In genomic region chrX:39859991-39860861, GRCh38 we compare ENCODE assay signal across 1 cellular context.
TF ChIP-seq lines count a peak whose summit lies in the region.

No MANE protein-coding gene starts in this region.

TF ChIP-seq in H1, 55 proteins besides CTCF, POLR2A, EP300 and RAD21 (continued from another document):
- TF ChIP-seq, protein P1, sequence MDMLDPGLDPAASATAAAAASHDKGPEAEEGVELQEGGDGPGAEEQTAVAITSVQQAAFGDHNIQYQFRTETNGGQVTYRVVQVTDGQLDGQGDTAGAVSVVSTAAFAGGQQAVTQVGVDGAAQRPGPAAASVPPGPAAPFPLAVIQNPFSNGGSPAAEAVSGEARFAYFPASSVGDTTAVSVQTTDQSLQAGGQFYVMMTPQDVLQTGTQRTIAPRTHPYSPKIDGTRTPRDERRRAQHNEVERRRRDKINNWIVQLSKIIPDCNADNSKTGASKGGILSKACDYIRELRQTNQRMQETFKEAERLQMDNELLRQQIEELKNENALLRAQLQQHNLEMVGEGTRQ (IDR thresholded peaks at IDR 0.05; ENCODE audit: low read length): no peak
- TF ChIP-seq POU5F1 (IDR thresholded peaks at IDR 0.05; ENCODE audit: low read depth, low read length) (no peak), RBBP5 (IDR thresholded peaks at IDR 0.05; ENCODE audit: borderline replicate concordance, low read depth, low read length) (no peak), FOSL1 (IDR thresholded peaks at IDR 0.05; ENCODE audit: insufficient read depth, low read depth, low read length) (no peak), CEBPB (IDR thresholded peaks at IDR 0.05; ENCODE audit: low read depth, low read length) (no peak), PHF8 (conservative IDR thresholded peaks at IDR 0.05; ENCODE audit: low read depth, low read length) (no peak), ZNF274 (IDR thresholded peaks at IDR 0.05; ENCODE audit: borderline replicate concordance, extremely low read depth, low read length) (no peak), TAF1 (IDR thresholded peaks at IDR 0.05; ENCODE audit: low read depth, low read length) (no peak), SAP30 (IDR thresholded peaks at IDR 0.05; ENCODE audit: insufficient read depth, insufficient replicate concordance, low read length) (no peak), HDAC6 (IDR thresholded peaks at IDR 0.05; ENCODE audit: low read depth, low read length) (no peak)
